8 cellular contexts compared by ENCODE assay signal in the genomic region with DNA sequence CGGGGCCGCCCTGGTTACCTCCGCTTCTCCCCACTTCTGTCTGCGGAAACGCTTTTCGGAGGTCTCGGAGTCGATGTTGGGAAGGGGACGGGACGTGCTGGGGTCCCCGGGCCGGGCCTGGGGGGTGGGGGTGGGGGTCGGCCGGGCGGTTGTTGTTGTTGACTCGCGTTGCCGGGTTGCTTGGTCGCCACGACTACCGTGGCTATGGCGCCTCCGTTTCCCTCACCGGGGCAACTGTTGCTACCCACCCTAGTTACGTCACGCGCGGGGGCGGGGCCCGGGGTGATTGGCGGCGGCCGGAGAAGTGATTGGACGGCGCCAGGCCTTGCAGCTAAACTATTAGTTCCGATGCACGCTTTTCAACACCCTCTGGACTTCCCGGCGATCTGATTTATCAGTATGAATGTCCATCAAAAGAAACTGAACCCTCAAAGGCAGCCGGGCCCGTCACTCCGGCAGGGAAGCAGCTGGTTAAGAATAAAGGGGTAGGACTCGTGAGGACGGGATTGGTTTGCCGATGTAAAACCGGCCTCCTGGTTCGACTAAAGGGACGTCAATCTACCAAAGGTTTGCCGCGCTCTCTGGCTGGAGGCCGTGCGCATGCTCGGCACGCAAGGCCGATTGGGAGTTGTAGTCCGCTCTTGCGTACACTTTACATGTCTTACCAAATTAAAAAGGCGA. TPM values are rescaled to one million over a fixed set of nuclear protein-coding genes. Genes with fewer than 3 reads are reported as not detected.
DNase-seq lines count a peak whose midpoint lies in the region; ATAC-seq and TF ChIP-seq lines count a peak whose summit lies in the region.

A gene (minus strand): TSS at position 236 of the 681 bp plus-strand sequence. CDS start 12,477 bp downstream, outside the sequence.

- peak within 1 kb of the TSS; percentile 92 for H3K4me3 ChIP-seq in SK-N-MC
- peak within 1 kb of the TSS; percentile 92 for H3K4me3 ChIP-seq in neural progenitor cell

- CTCF ChIA-PET in activated naive CD4-positive, alpha-beta T cell treated with anti-CD3 and anti-CD28 coated beads for 36 hours (lab: Charles Lee), result interaction anchor here (0.6 to 1.7 kb wide), 4 partner anchors 13 to 103 kb away, joined by 3 to 4 read pairs (median 4); no protein-coding TSS in a partner anchor

- H3K36me3 Mint-ChIP-seq in activated naive CD4-positive, alpha-beta T cell treated with anti-CD3 and anti-CD28 coated beads for 36 hours (ENCODE audit: low read depth), result no peaks in the 10 kb centered on the region
- no peaks in the 10 kb centered on the region for H3K36me3 Mint-ChIP-seq in neural progenitor cell

- H3K27ac Mint-ChIP-seq in activated naive CD4-positive, alpha-beta T cell treated with anti-CD3 and anti-CD28 coated beads for 36 hours, result peak within 1 kb of the TSS; percentile 96
- peak within 1 kb of the TSS; percentile 100 for H3K27ac Mint-ChIP-seq in neural progenitor cell

- H3K4me2 ChIP-seq in neural progenitor cell, result peak within 1 kb of the TSS; percentile 76

- ATAC-seq in HG02588 (IDR thresholded peaks at IDR 0.05; ENCODE audit: unreplicated experiment), result peak; percentile 68

- peak within 1 kb of the TSS; percentile 90 for H3K4me3 Mint-ChIP-seq in activated naive CD4-positive, alpha-beta T cell treated with anti-CD3 and anti-CD28 coated beads for 36 hours
- peak within 1 kb of the TSS; percentile 94 for H3K4me3 Mint-ChIP-seq in neural progenitor cell

- no peaks in the 10 kb centered on the region for H3K9me3 Mint-ChIP-seq in activated naive CD4-positive, alpha-beta T cell treated with anti-CD3 and anti-CD28 coated beads for 36 hours
- no peaks in the 10 kb centered on the region for H3K9me3 Mint-ChIP-seq in neural progenitor cell

- peaks cover 15% of the 10 kb centered on the region for H3F3A ChIP-seq in neural progenitor cell (ENCODE audit: low read depth)

- no peaks in the 10 kb centered on the region for H3K27me3 ChIP-seq in neural progenitor cell

- intact Hi-C loops in activated naive CD4-positive, alpha-beta T cell treated with anti-CD3 and anti-CD28 coated beads for 36 hours (cut with micrococcal nuclease), result loop anchor here (1.0 to 5.0 kb wide), 6 partner anchors 20 to 361 kb away; a partner anchor contains a TSS

- H3K79me2 ChIP-seq in neural progenitor cell (ENCODE audit: low read depth), result peaks cover 20% of the 10 kb centered on the region

- H3K27ac ChIP-seq in SK-N-MC (peak within 1 kb of the TSS; percentile 91), neural progenitor cell (peak within 1 kb of the TSS; percentile 93)

- H3K9ac ChIP-seq in SK-N-MC (ENCODE audit: insufficient read length) (peak within 1 kb of the TSS; percentile 87), neural progenitor cell (peak within 1 kb of the TSS; percentile 79)

- H3K4me1 ChIP-seq in neural progenitor cell, result no peaks in the 10 kb centered on the region

- H3K9me3 ChIP-seq in SK-N-MC (ENCODE audit: low read depth, low read length) (no peaks in the 10 kb centered on the region), neural progenitor cell (ENCODE audit: low read depth) (no peaks in the 10 kb centered on the region)

- peaks cover 6% of the 10 kb centered on the region for H4K20me1 ChIP-seq in neural progenitor cell (ENCODE audit: low read depth)

- no peaks in the 10 kb centered on the region for H3K27me3 Mint-ChIP-seq in activated naive CD4-positive, alpha-beta T cell treated with anti-CD3 and anti-CD28 coated beads for 36 hours (ENCODE audit: low read depth)
- H3K27me3 Mint-ChIP-seq in neural progenitor cell (ENCODE audit: insufficient read depth, low read depth), result peaks cover 14% of the 10 kb centered on the region

- H2AFZ ChIP-seq in neural progenitor cell (replicated peaks), result peak within 1 kb of the TSS; percentile 86

- DNase-seq in GDM1 (lab: John Stamatoyannopoulos, UW), result peak; percentile 99
- DNase-seq in NCI-H1048 (lab: John Stamatoyannopoulos, UW), result peak; percentile 97
- peak; percentile 100 for DNase-seq in SK-N-MC (ENCODE audit: low read depth, low spot score)
- DNase-seq in activated naive CD4-positive, alpha-beta T cell treated with anti-CD3 and anti-CD28 coated beads for 36 hours, result peak; percentile 100
- peak; percentile 100 for DNase-seq in foreskin melanocyte
- peak; percentile 99 for DNase-seq in neural progenitor cell (ENCODE audit: low spot score)
- DNase-seq in stromal cell of bone marrow (ENCODE audit: low read depth), result peak; percentile 100

- H3K36me3 ChIP-seq in SK-N-MC (ENCODE audit: insufficient read depth, low read length) (no peaks in the 10 kb centered on the region), neural progenitor cell (no peaks in the 10 kb centered on the region)

- H3K4me1 Mint-ChIP-seq in activated naive CD4-positive, alpha-beta T cell treated with anti-CD3 and anti-CD28 coated beads for 36 hours (ENCODE audit: low read depth), result peaks cover 40% of the 10 kb centered on the region
- H3K4me1 Mint-ChIP-seq in neural progenitor cell, result peaks cover 20% of the 10 kb centered on the region

- no peak for TF ChIP-seq CTCF in neural progenitor cell (IDR thresholded peaks at IDR 0.05)

RNA-seq across cellular contexts. Expression of the gene that starts here (rescaled TPM):
- total RNA-seq in activated naive CD4-positive, alpha-beta T cell treated with anti-CD3 and anti-CD28 coated beads for 36 hours, result 10 to 100 TPM; 13.8 to 14.0 TPM
- 1.0 and 3.3 TPM in 2 replicates for total RNA-seq in neural progenitor cell (ENCODE audit: low replicate concordance)

Comparison
In these comparisons a context has a peak if more than half of its experiments do, and no peak if none do; other contexts are left out.
1. Peak in every context shown above with its lines: DNase-seq, ATAC-seq, H3K4me3 ChIP-seq and H3K27ac ChIP-seq.